Comparison of ENCODE assay signal across 8 cellular contexts in genomic region chr5:78320461-78320860, GRCh38. TPM values are rescaled to one million over a fixed set of nuclear protein-coding genes. Genes with fewer than 3 reads are reported as not detected.
DNase-seq lines count a peak whose midpoint lies in the region; ATAC-seq and TF ChIP-seq lines count a peak whose summit lies in the region.

No MANE protein-coding gene starts in this region.

- TF ChIP-seq CTCF in brain microvascular endothelial cell (IDR thresholded peaks at IDR 0.05; ENCODE audit: low read depth, low read length, missing control alignments) = peak; percentile 52

- H3K23ac ChIP-seq in mesenchymal stem cell (ENCODE audit: low read length in 2 of 2) = no peak overlapping the region

- H3K4me1 Mint-ChIP-seq in activated CD4-positive, alpha-beta memory T cell treated with anti-CD3 and anti-CD28 coated beads, Interleukin-2, amount 10 ng/mL, durations not matched to agents 7 days and 5 days = no peaks in the 10 kb centered on the region

- in situ Hi-C loops in brain microvascular endothelial cell (cut with HindIII; ENCODE audit: low pct_ligation_motif_present, low sequenced_read_pairs) = no loop called here

- H2AK5ac ChIP-seq in mesenchymal stem cell (ENCODE audit: low read length, severe bottlenecking) = no peak overlapping the region

- H3K27ac ChIP-seq in brain microvascular endothelial cell (no peak overlapping the region), mesenchymal stem cell (ENCODE audit: low read length, poor library complexity, severe bottlenecking) (no peak overlapping the region)

- H2BK5ac ChIP-seq in mesenchymal stem cell (ENCODE audit: low read depth, low read length, poor library complexity, severe bottlenecking) = no peak overlapping the region

- POLR2A ChIA-PET in activated CD4-positive, alpha-beta memory T cell treated with anti-CD3 and anti-CD28 coated beads, Interleukin-2, amount 10 ng/mL, durations not matched to agents 7 days and 5 days (lab: Charles Lee) = no interaction called here

- H2BK12ac ChIP-seq in mesenchymal stem cell (ENCODE audit: low read length in 2 of 2) = no peak overlapping the region

- H3K4me3 ChIP-seq in brain microvascular endothelial cell (ENCODE audit: low read depth, low read length) (no peak overlapping the region), mesenchymal stem cell (ENCODE audit: insufficient read depth in 1 of 2, low read depth in 1 of 2, low read length in 2 of 2) (no peak overlapping the region)

- no peak overlapping the region for H4K91ac ChIP-seq in mesenchymal stem cell (ENCODE audit: low read length)

- H2BK15ac ChIP-seq in mesenchymal stem cell (ENCODE audit: low read depth, poor library complexity, severe bottlenecking) = no peak overlapping the region

- H3K9me3 ChIP-seq in mesenchymal stem cell (ENCODE audit: control insufficient read depth, low read length) = no peaks in the 10 kb centered on the region

- H3K9me3 Mint-ChIP-seq in activated CD4-positive, alpha-beta memory T cell treated with anti-CD3 and anti-CD28 coated beads, Interleukin-2, amount 10 ng/mL, durations not matched to agents 7 days and 5 days = no peaks in the 10 kb centered on the region

- no peak overlapping the region for H3K4me2 ChIP-seq in mesenchymal stem cell (ENCODE audit: low read length, poor library complexity, severe bottlenecking)

- H3K27me3 ChIP-seq in brain microvascular endothelial cell (replicated peaks) (no peaks in the 10 kb centered on the region), mesenchymal stem cell (ENCODE audit: control insufficient read depth in 1 of 2, insufficient read depth in 1 of 2, low read length in 2 of 2) (no peaks in the 10 kb centered on the region)

- H3K36me3 ChIP-seq in brain microvascular endothelial cell (replicated peaks) (no peaks in the 10 kb centered on the region), mesenchymal stem cell (ENCODE audit: control insufficient read depth in 1 of 2, insufficient read depth in 2 of 2, low read depth in 1 of 2, low read length in 2 of 2) (no peaks in the 10 kb centered on the region)

- peaks cover 10% of the 10 kb centered on the region for H3K27me3 Mint-ChIP-seq in activated CD4-positive, alpha-beta memory T cell treated with anti-CD3 and anti-CD28 coated beads, Interleukin-2, amount 10 ng/mL, durations not matched to agents 7 days and 5 days

- WGBS in mesenchymal stem cell = no CpG with 5 or more reads among the region's 1 CpG

- H3K18ac ChIP-seq in mesenchymal stem cell (ENCODE audit: low read depth in 1 of 2, low read length in 2 of 2) = no peak overlapping the region

- no peak overlapping the region for H2BK120ac ChIP-seq in mesenchymal stem cell (ENCODE audit: low read depth, low read length)

- H3K14ac ChIP-seq in mesenchymal stem cell (ENCODE audit: low read length in 2 of 2) = no peak overlapping the region

- H3K27ac Mint-ChIP-seq in activated CD4-positive, alpha-beta memory T cell treated with anti-CD3 and anti-CD28 coated beads, Interleukin-2, amount 10 ng/mL, durations not matched to agents 7 days and 5 days = no peak overlapping the region

- no peak overlapping the region for H3K4ac ChIP-seq in mesenchymal stem cell (ENCODE audit: low read depth in 1 of 2, low read length in 2 of 2)

- H3K36me3 Mint-ChIP-seq in activated CD4-positive, alpha-beta memory T cell treated with anti-CD3 and anti-CD28 coated beads, Interleukin-2, amount 10 ng/mL, durations not matched to agents 7 days and 5 days (ENCODE audit: low read depth) = no peaks in the 10 kb centered on the region

- H3K9ac ChIP-seq in mesenchymal stem cell (ENCODE audit: low read length) = no peak overlapping the region

- H3K79me1 ChIP-seq in mesenchymal stem cell (replicated peaks; ENCODE audit: low read length, poor library complexity, severe bottlenecking) = no peaks in the 10 kb centered on the region

- no peak overlapping the region for H2AFZ ChIP-seq in mesenchymal stem cell (ENCODE audit: low read depth, low read length)

- no peak overlapping the region for H4K8ac ChIP-seq in mesenchymal stem cell (ENCODE audit: low read length)

- ATAC-seq in GM19467 (IDR thresholded peaks at IDR 0.05; ENCODE audit: unreplicated experiment) = no peak

- peak; percentile 7 to 72 (median 18) for DNase-seq in NCI-H1417 (lab: John Stamatoyannopoulos, UW)
- no peak for DNase-seq in NCI-H1417 treated with DMSO at 0.1 percent for 48 hours (lab: John Stamatoyannopoulos, UW)
- DNase-seq in NCI-H146 (lab: John Stamatoyannopoulos, UW) = peak; percentile 22
- DNase-seq in brain microvascular endothelial cell = no peak
- DNase-seq in mesenchymal stem cell = peak; percentile 29
- no peak for DNase-seq in NK-92 (lab: John Stamatoyannopoulos, UW; ENCODE audit: unreplicated experiment)
- DNase-seq in activated CD4-positive, alpha-beta memory T cell treated with anti-CD3 and anti-CD28 coated beads, Interleukin-2, amount 10 ng/mL, durations not matched to agents 7 days and 5 days = no peak

- no peak overlapping the region for H3K4me3 Mint-ChIP-seq in activated CD4-positive, alpha-beta memory T cell treated with anti-CD3 and anti-CD28 coated beads, Interleukin-2, amount 10 ng/mL, durations not matched to agents 7 days and 5 days

- no peaks in the 10 kb centered on the region for H3K4me1 ChIP-seq in mesenchymal stem cell (ENCODE audit: control insufficient read depth, insufficient read depth, low read depth, low read length)

- CTCF ChIA-PET in activated CD4-positive, alpha-beta memory T cell treated with anti-CD3 and anti-CD28 coated beads, Interleukin-2, amount 10 ng/mL, durations not matched to agents 7 days and 5 days (lab: Charles Lee) = interaction anchor here (1.0 kb wide), 1 partner anchor 9 kb away, joined by 3 read pairs; no protein-coding TSS in a partner anchor

RNA-seq across cellular contexts. Expression of gene AP3B1, which starts 26.0 kb away (rescaled TPM):
- polyA plus RNA-seq in mesenchymal stem cell (2013, experiment 1 of 2) = 45.2 TPM
- polyA plus RNA-seq in mesenchymal stem cell (2013, experiment 2 of 2) = 43.1 TPM
- total RNA-seq in activated CD4-positive, alpha-beta memory T cell treated with anti-CD3 and anti-CD28 coated beads, Interleukin-2, amount 10 ng/mL, durations not matched to agents 7 days and 5 days = 10 to 100 TPM; 40.3 to 42.7 TPM

RNA-seq across cellular contexts. Expression of gene SCAMP1, which starts 40.0 kb away (rescaled TPM):
- polyA plus RNA-seq in mesenchymal stem cell (2013, experiment 1 of 2) = 17.6 TPM
- polyA plus RNA-seq in mesenchymal stem cell (2013, experiment 2 of 2) = 17.6 TPM
- 10 to 100 TPM; 22.0 to 22.3 TPM for total RNA-seq in activated CD4-positive, alpha-beta memory T cell treated with anti-CD3 and anti-CD28 coated beads, Interleukin-2, amount 10 ng/mL, durations not matched to agents 7 days and 5 days

Comparison
In these comparisons a context has a peak if more than half of its experiments do, and no peak if none do; other contexts are left out.
1. DNase-seq: peak in NCI-H1417 (3 of 3), NCI-H146 (single experiment) and mesenchymal stem cell (single experiment); none in NCI-H1417 treated with DMSO at 0.1 percent for 48 hours (single experiment), brain microvascular endothelial cell (single experiment), NK-92 (single experiment) and activated CD4-positive, alpha-beta memory T cell treated with anti-CD3 and anti-CD28 coated beads, Interleukin-2, amount 10 ng/mL, durations not matched to agents 7 days and 5 days (single experiment).